ENCODE assay signal across 12 cellular contexts in genomic region chr6:11364971-11365397, GRCh38.
A peak's percentile ranks its signal among the peaks of the same experiment; 100 is the strongest.
DNase-seq lines count a peak whose midpoint lies in the region; ATAC-seq and TF ChIP-seq lines count a peak whose summit lies in the region.
"Had no signal": no experiment of that assay in that cellular context is flagged by ENCODE, and none has a peak within 500 bp of the region (broad histone marks: within the 10 kb centered on the region; RNA-seq: fewer than 3 reads in every experiment).

No MANE protein-coding gene starts in this region.

- TF ChIP-seq CTCF in Caco-2 (IDR thresholded peaks at IDR 0.05; ENCODE audit: insufficient read depth in 1 of 2, low read depth in 1 of 2, low read length in 1 of 2, severe bottlenecking in 1 of 2, unreplicated experiment in 1 of 2) (no peak), HFFc6 (IDR thresholded peaks at IDR 0.05) (no peak)

- H3K9me3 ChIP-seq in Caco-2, result no peaks in the 10 kb centered on the region

- H3K9me3 Mint-ChIP-seq in Caco-2 (ENCODE audit: unreplicated experiment), result peaks cover 47% of the 10 kb centered on the region
- no peaks in the 10 kb centered on the region for H3K9me3 Mint-ChIP-seq in HFFc6

- H3K36me3 Mint-ChIP-seq in Caco-2 (ENCODE audit: insufficient read depth, unreplicated experiment) (peaks cover 29% of the 10 kb centered on the region), HFFc6 (ENCODE audit: low read depth) (no peaks in the 10 kb centered on the region)

- no peaks in the 10 kb centered on the region for H3K27me3 ChIP-seq in Caco-2 (replicated peaks; ENCODE audit: control insufficient read depth, insufficient read depth, low read length)

- CTCF ChIA-PET in Caco-2 (lab: Charles Lee), result no interaction called here

- H3K27me3 Mint-ChIP-seq in Caco-2 (ENCODE audit: insufficient read depth, unreplicated experiment), result no peaks in the 10 kb centered on the region
- no peaks in the 10 kb centered on the region for H3K27me3 Mint-ChIP-seq in HFFc6 (ENCODE audit: insufficient read depth)

- no peaks in the 10 kb centered on the region for H3K36me3 ChIP-seq in Caco-2 (ENCODE audit: control insufficient read depth, insufficient read depth, low read length)

- no peak for DNase-seq in Caco-2
- no peak for DNase-seq in left cardiac atrium
- peak; percentile 90 for DNase-seq in pulmonary artery endothelial cell (ENCODE audit: low read depth, low spot score)
- no peak for DNase-seq in ACHN
- no peak for DNase-seq in NCI-H2029 treated with DMSO at 0.1 percent for 48 hours (lab: John Stamatoyannopoulos, UW)
- no peak for DNase-seq in HFFc6
- DNase-seq in AML-193 (lab: John Stamatoyannopoulos, UW), result no peak
- DNase-seq: effector CD4-positive, alpha-beta T cell; islet precursor cell; Kasumi-1; NCI-H510A had no signal

- H3K27ac Mint-ChIP-seq in Caco-2 (ENCODE audit: unreplicated experiment), result peak overlapping the region; percentile 99
- H3K27ac Mint-ChIP-seq in HFFc6, result no peak overlapping the region

- intact Hi-C loops in Caco-2 (cut with micrococcal nuclease; ENCODE audit: unreplicated experiment), result no loop called here
- intact Hi-C loops in left cardiac atrium (cut with DNase I), result loop anchor here (10.0 kb wide), 2 partner anchors 50 to 130 kb away; partner anchors contain the start of gene NEDD9 (in 1 of the 2)

- peaks cover 51% of the 10 kb centered on the region for H3K4me1 Mint-ChIP-seq in Caco-2 (ENCODE audit: low read depth, unreplicated experiment)
- peaks cover 31% of the 10 kb centered on the region for H3K4me1 Mint-ChIP-seq in HFFc6 (ENCODE audit: low read depth)

- in situ Hi-C loops in ACHN (cut with HindIII; ENCODE audit: low pct_ligation_motif_present, low pct_unique_long_range_greater_than_20kb, low sequenced_read_pairs), result no loop called here

- POLR2A ChIA-PET in Caco-2 (lab: Charles Lee), result no interaction called here

- H3K4me3 ChIP-seq in Caco-2 (ENCODE audit: low read depth, low read length), result no peak overlapping the region

- peak overlapping the region; percentile 11 for H3K27ac ChIP-seq in angular gyrus (ENCODE audit: low read depth, low read length)

- BruUV-seq in Caco-2 (replicated peaks; lab: Mats Ljungman, UMichigan), result no TSS peak

- peak overlapping the region; percentile 10 for H3K4me3 Mint-ChIP-seq in Caco-2 (ENCODE audit: unreplicated experiment)
- no peak overlapping the region for H3K4me3 Mint-ChIP-seq in HFFc6

- ATAC-seq in left cardiac atrium, result peak; percentile 75 to 76

- peaks cover 58% of the 10 kb centered on the region for H3K4me1 ChIP-seq in Caco-2
